ENCODE assay signal across 23 cellular contexts in the genomic region with DNA sequence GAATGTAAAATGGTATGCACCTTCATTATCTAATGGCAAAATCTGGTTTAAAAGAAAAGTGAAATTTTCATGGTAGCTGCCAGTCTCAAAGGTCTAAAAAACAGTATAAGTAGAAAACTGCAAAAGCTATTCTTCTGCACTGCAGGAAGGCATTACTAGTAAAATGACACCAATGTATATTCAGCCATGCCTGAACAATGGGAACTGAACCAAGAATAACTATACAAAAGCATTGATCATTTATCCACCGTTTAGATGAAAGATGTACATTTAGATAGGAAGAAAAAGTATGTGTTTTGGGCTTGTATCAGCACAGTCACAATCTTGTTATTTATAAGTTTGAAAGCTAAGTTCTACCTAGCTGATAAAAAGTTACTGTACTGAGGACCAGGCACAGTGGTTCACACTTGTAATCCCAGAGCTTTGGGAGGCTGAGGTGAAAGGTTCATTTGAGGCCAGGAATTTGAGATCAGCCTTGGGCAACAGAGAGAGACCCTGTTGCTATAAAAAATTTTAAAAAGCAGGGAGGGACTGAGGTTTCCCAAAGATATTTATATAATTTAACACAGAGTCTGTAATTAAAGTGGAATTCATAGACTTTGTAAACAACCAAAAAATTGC.
DNase-seq lines count a peak whose midpoint lies in the region; ATAC-seq and TF ChIP-seq lines count a peak whose summit lies in the region.
"Had no signal": no experiment of that assay in that cellular context is flagged by ENCODE, and none has a peak within 500 bp of the region (broad histone marks: within the 10 kb centered on the region; RNA-seq: fewer than 3 reads in every experiment).

No MANE protein-coding gene starts in this region.

- H3K9me2 ChIP-seq in GM23248 (ENCODE audit: insufficient read depth), result no peaks in the 10 kb centered on the region

- H3K4me3 ChIP-seq in lower leg skin (ENCODE audit: low read depth, poor library complexity, severe bottlenecking) (no peak overlapping the region), GM23248 (no peak overlapping the region)
- H3K4me3 ChIP-seq: lung, stomach, tibial artery had no signal

- H3K9ac ChIP-seq in GM23248, result no peak overlapping the region

- H3K27ac ChIP-seq in GM23248, result no peak overlapping the region
- H3K27ac ChIP-seq: HL-60, stomach, tibial artery had no signal

- H4K20me1 ChIP-seq in GM23248 (ENCODE audit: insufficient read depth), result no peaks in the 10 kb centered on the region

- no peak for TF ChIP-seq CTCF in lower leg skin (IDR thresholded peaks at IDR 0.05)

- no peaks in the 10 kb centered on the region for H3F3A ChIP-seq in GM23248 (ENCODE audit: insufficient read depth)

- H3K9me3 ChIP-seq in GM23248 (ENCODE audit: low read depth), result no peaks in the 10 kb centered on the region
- H3K9me3 ChIP-seq: stomach, tibial artery had no signal

- WGBS in lower leg skin, 2 donors, result 0% methylated on average over 1 of the region's 1 CpG
- WGBS in GM23248 (ENCODE audit: low coverage in 1 of 2, low lambda C conversion rate in 2 of 2, missing lambda C conversion rate in 2 of 2), 2 experiments, result 0 to 3% methylated on average over 1 of the region's 1 CpG

- H3K4me2 ChIP-seq in GM23248 (ENCODE audit: unreplicated experiment), result no peak overlapping the region

- TF ChIP-seq POLR2A in lower leg skin (IDR thresholded peaks at IDR 0.05), result no peak

- intact Hi-C loops in lower leg skin (cut with DNase I; ENCODE audit: low total_unique reads), result no loop called here

- no peaks in the 10 kb centered on the region for H3K27me3 ChIP-seq in GM23248 (replicated peaks; ENCODE audit: insufficient read depth)
- H3K27me3 ChIP-seq: stomach, tibial artery had no signal

- ATAC-seq in HG02759 (IDR thresholded peaks at IDR 0.05; ENCODE audit: unreplicated experiment) (no peak), GM18909 (IDR thresholded peaks at IDR 0.05; ENCODE audit: poor library complexity, unreplicated experiment) (no peak)

- no peaks in the 10 kb centered on the region for H3K79me2 ChIP-seq in GM23248 (ENCODE audit: insufficient read depth)

- no peaks in the 10 kb centered on the region for H3K4me1 ChIP-seq in GM23248 (ENCODE audit: insufficient read depth)
- H3K4me1 ChIP-seq: tibial artery had no signal

- no peak overlapping the region for H2AFZ ChIP-seq in GM23248

- in situ Hi-C loops in GM23248 (cut with MboI), result no loop called here

- peaks cover 24% of the 10 kb centered on the region for H3K36me3 ChIP-seq in GM23248 (ENCODE audit: low read depth)

- DNase-seq in NCI-H2171 treated with DMSO at 0.1 percent for 48 hours (lab: John Stamatoyannopoulos, UW) (peak; percentile 28), NCI-H2171 (lab: John Stamatoyannopoulos, UW) (no peak), NCI-H748 (lab: John Stamatoyannopoulos, UW; ENCODE audit: unreplicated experiment) (peak; percentile 48), fibroblast of peridontal ligament (ENCODE audit: extremely low read depth) (peak; percentile 4), lower leg skin (ENCODE audit: low spot score in 2 of 2) (no peak), GM23248 (no peak)
- DNase-seq: activated CD4-positive, alpha-beta T cell treated with anti-CD3 and anti-CD28 coated beads, Interleukin-2, amount 10 ng/mL, durations not matched to agents 24 days and 14 days; activated naive CD4-positive, alpha-beta T cell treated with anti-CD3 and anti-CD28 coated beads for 36 hours; activated T-cell treated with anti-CD3 and anti-CD28 coated beads, Interleukin-2, amount 50 U/mL, for 48 hours; amygdala; CD8-positive, alpha-beta memory T cell; cortex of kidney; DMS53; GDM1; NCI-H1105; NCI-H2081; NCI-H526; stomach; tibial artery had no signal

Comparison
In these comparisons a context has a peak if more than half of its experiments do, and no peak if none do; other contexts are left out.
1. DNase-seq: peak in NCI-H2171 treated with DMSO at 0.1 percent for 48 hours (single experiment), NCI-H748 (single experiment) and fibroblast of peridontal ligament (single experiment); none in NCI-H2171 (single experiment), lower leg skin (0 of 2) and GM23248 (single experiment).